Comparison of ENCODE assay signal across 23 cellular contexts in the genomic region with DNA sequence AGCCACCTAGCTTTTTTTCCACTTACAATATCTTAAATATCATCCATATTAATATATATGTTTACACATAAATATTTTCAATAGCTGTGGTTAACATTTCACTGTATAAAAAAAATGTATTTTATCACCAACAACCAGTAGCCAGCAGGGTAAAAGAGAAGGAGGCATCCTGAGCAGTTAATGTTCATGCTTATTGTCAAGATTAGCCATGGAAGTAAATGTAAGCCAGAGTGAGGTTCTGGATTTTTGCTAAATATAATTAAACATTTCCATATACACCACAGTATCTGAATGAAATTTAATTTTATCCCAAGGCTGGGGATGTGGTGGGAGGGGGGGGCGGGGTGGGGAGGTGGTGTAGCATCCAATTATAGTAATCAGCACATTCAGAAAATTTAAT.
DNase-seq lines count a peak whose midpoint lies in the region; ATAC-seq and TF ChIP-seq lines count a peak whose summit lies in the region.
"Had no signal": no experiment of that assay in that cellular context is flagged by ENCODE, and none has a peak within 500 bp of the region (broad histone marks: within the 10 kb centered on the region; RNA-seq: fewer than 3 reads in every experiment).

No MANE protein-coding gene starts in this region.

- peak in 1 of 2 experiments; percentile 71; a peak in 2 of 4 replicates for TF ChIP-seq EP300 in SK-N-SH (IDR thresholded peaks at IDR 0.05; ENCODE audit: borderline replicate concordance in 1 of 2, low read depth in 1 of 2, low read length in 1 of 2)

- H3K4me1 ChIP-seq in SK-N-SH (ENCODE audit: control insufficient read depth in 1 of 2, insufficient read depth in 2 of 2, low read depth in 1 of 2, low read length in 1 of 2) (peaks cover under 1 to 22% of the 10 kb centered on the region in 2 experiments; a peak in 3 of 4 replicates), subcutaneous abdominal adipose tissue (ENCODE audit: control insufficient read depth in 5 of 5, insufficient read depth in 5 of 5, low read length in 5 of 5) (peaks cover 0 to 19% (median 3%) of the 10 kb centered on the region in 5 donors), MM.1S (ENCODE audit: low read length) (no peaks in the 10 kb centered on the region)
- H3K4me1 ChIP-seq: BLaER1 had no signal

- H2AFZ ChIP-seq in SK-N-SH (ENCODE audit: low read depth), result no peak overlapping the region
- no peak overlapping the region for H2AFZ ChIP-seq in MM.1S (ENCODE audit: low read length)

- H4K20me1 ChIP-seq in SK-N-SH (ENCODE audit: insufficient read depth) (no peaks in the 10 kb centered on the region), MM.1S (ENCODE audit: insufficient read depth, low read length) (no peaks in the 10 kb centered on the region)
- H4K20me1 ChIP-seq: BLaER1 had no signal

- 67% methylated on average over 1 of the region's 1 CpG for WGBS in SK-N-SH (ENCODE audit: low lambda C conversion rate)

- H3K27me3 ChIP-seq in SK-N-SH (ENCODE audit: insufficient read depth) (no peaks in the 10 kb centered on the region), subcutaneous abdominal adipose tissue (ENCODE audit: control insufficient read depth in 5 of 5, insufficient read depth in 4 of 5, low read length in 5 of 5) (no peaks in the 10 kb centered on the region), MM.1S (replicated peaks; ENCODE audit: insufficient read depth, low read length) (no peaks in the 10 kb centered on the region)
- H3K27me3 ChIP-seq: BE2C, BLaER1 had no signal

- H3K9me2 ChIP-seq in SK-N-SH (no peaks in the 10 kb centered on the region), MM.1S (replicated peaks; ENCODE audit: insufficient read depth, low read length) (no peaks in the 10 kb centered on the region)

- intact Hi-C loops in activated CD4-positive, alpha-beta T cell treated with anti-CD3 and anti-CD28 coated beads for 36 hours (cut with DNase I, micrococcal nuclease), result no loop called here

- TF ChIP-seq CTCF in SK-N-SH (IDR thresholded peaks at IDR 0.05), result no peak
- no peak for TF ChIP-seq CTCF in MM.1S (IDR thresholded peaks at IDR 0.05; ENCODE audit: low read length)

- H3K9ac ChIP-seq in SK-N-SH, result no peak overlapping the region
- H3K9ac ChIP-seq in subcutaneous abdominal adipose tissue (ENCODE audit: low read length in 5 of 5), result no peak overlapping the region
- no peak overlapping the region for H3K9ac ChIP-seq in MM.1S (ENCODE audit: low read length)
- H3K9ac ChIP-seq: BLaER1 had no signal

- H3K9me3 Mint-ChIP-seq in activated CD4-positive, alpha-beta T cell treated with anti-CD3 and anti-CD28 coated beads for 36 hours (ENCODE audit: low read depth), result no peaks in the 10 kb centered on the region
- H3K9me3 Mint-ChIP-seq: CD14-positive monocyte had no signal

- H3F3A ChIP-seq in SK-N-SH (replicated peaks; ENCODE audit: insufficient read depth) (peaks cover 24% of the 10 kb centered on the region), MM.1S (ENCODE audit: insufficient read depth, low read length) (no peaks in the 10 kb centered on the region)

- H3K27ac Mint-ChIP-seq in activated CD4-positive, alpha-beta T cell treated with anti-CD3 and anti-CD28 coated beads for 36 hours, result no peak overlapping the region
- H3K27ac Mint-ChIP-seq: CD14-positive monocyte; CD4-positive, alpha-beta memory T cell; CD4-positive, CD25-positive, alpha-beta regulatory T cell; CD8-positive, alpha-beta memory T cell had no signal

- H3K4me2 ChIP-seq in SK-N-SH (no peak overlapping the region), MM.1S (ENCODE audit: low read depth, low read length) (no peak overlapping the region)
- H3K4me2 ChIP-seq: BLaER1 had no signal

- H3K79me2 ChIP-seq in SK-N-SH (ENCODE audit: insufficient read depth) (no peaks in the 10 kb centered on the region), MM.1S (ENCODE audit: low read length) (no peaks in the 10 kb centered on the region)

- 0 out of 2 replicates have a peak, but pooled peaks have one; percentile 2 for TF ChIP-seq RAD21 in SK-N-SH (IDR thresholded peaks at IDR 0.05; ENCODE audit: low read length)

- H3K36me3 ChIP-seq in SK-N-SH (replicated peaks in 1 of 2; ENCODE audit: control insufficient read depth in 1 of 2, insufficient read depth in 2 of 2, low read length in 1 of 2), result peaks cover 0 to 8% of the 10 kb centered on the region in 2 experiments
- peaks cover 21 to 50% (median 29%) of the 10 kb centered on the region in 5 donors for H3K36me3 ChIP-seq in subcutaneous abdominal adipose tissue (ENCODE audit: control insufficient read depth in 5 of 5, insufficient read depth in 5 of 5, low read length in 5 of 5)
- H3K36me3 ChIP-seq in MM.1S (replicated peaks; ENCODE audit: insufficient read depth, low read length), result no peaks in the 10 kb centered on the region
- H3K36me3 ChIP-seq: BE2C, BLaER1 had no signal

- DNase-seq in SK-N-SH (peak; percentile 30), MM.1S (no peak)
- DNase-seq in activated CD4-positive, alpha-beta T cell treated with anti-CD3 and anti-CD28 coated beads for 36 hours, result no peak
- DNase-seq: ACHN; BE2C; C1 segment of cervical spinal cord; CD4-positive, alpha-beta memory T cell; CD4-positive, CD25-positive, alpha-beta regulatory T cell; CD8-positive, alpha-beta memory T cell; COR-L47; DMS 273 treated with DMSO at 0.1 percent for 48 hours; DMS153; DMS53; DMS79; DND-41; EL; GDM1 had no signal

- H3K4me1 Mint-ChIP-seq in activated CD4-positive, alpha-beta T cell treated with anti-CD3 and anti-CD28 coated beads for 36 hours, result no peaks in the 10 kb centered on the region
- H3K4me1 Mint-ChIP-seq: CD14-positive monocyte; CD4-positive, alpha-beta memory T cell; CD4-positive, CD25-positive, alpha-beta regulatory T cell; CD8-positive, alpha-beta memory T cell had no signal

- CTCF ChIA-PET in SK-N-SH (lab: Yijun Ruan, JAX), result interaction anchor here (0.9 to 1.0 kb wide), 2 partner anchors 141 to 315 kb away, joined by 3 to 4 read pairs; no protein-coding TSS in a partner anchor
- CTCF ChIA-PET in activated CD4-positive, alpha-beta T cell treated with anti-CD3 and anti-CD28 coated beads for 36 hours (lab: Charles Lee), result no interaction called here

- POLR2A ChIA-PET in SK-N-SH (lab: Yijun Ruan, JAX), result no interaction called here
- POLR2A ChIA-PET in activated CD4-positive, alpha-beta T cell treated with anti-CD3 and anti-CD28 coated beads for 36 hours (lab: Charles Lee), result no interaction called here

- ATAC-seq in SK-N-SH treated with all-trans-retinoic acid at 6 μM for 48 hours, result no peak
- ATAC-seq in activated CD4-positive, alpha-beta T cell treated with anti-CD3 and anti-CD28 coated beads for 36 hours, result no peak
- ATAC-seq: GM12878 had no signal

- H3K9me3 ChIP-seq in SK-N-SH, result no peaks in the 10 kb centered on the region
- H3K9me3 ChIP-seq in subcutaneous abdominal adipose tissue (ENCODE audit: control insufficient read depth in 5 of 5, low read length in 5 of 5), result no peaks in the 10 kb centered on the region
- no peaks in the 10 kb centered on the region for H3K9me3 ChIP-seq in MM.1S (replicated peaks; ENCODE audit: insufficient read depth, low read length)
- H3K9me3 ChIP-seq: BE2C, BLaER1 had no signal

- no peak overlapping the region; a peak in 1 of 4 replicates for H3K27ac ChIP-seq in SK-N-SH (ENCODE audit: low read depth in 2 of 2, low read length in 1 of 2)
- H3K27ac ChIP-seq in subcutaneous abdominal adipose tissue (ENCODE audit: low read depth, low read length), result peak overlapping the region; percentile 52
- no peak overlapping the region for H3K27ac ChIP-seq in MM.1S (ENCODE audit: low read length)
- H3K27ac ChIP-seq: 22Rv1, BLaER1 had no signal

- H3K27me3 Mint-ChIP-seq in activated CD4-positive, alpha-beta T cell treated with anti-CD3 and anti-CD28 coated beads for 36 hours, result no peaks in the 10 kb centered on the region
- H3K27me3 Mint-ChIP-seq: CD4-positive, CD25-positive, alpha-beta regulatory T cell; CD8-positive, alpha-beta memory T cell had no signal

- no peak overlapping the region for H3K4me3 ChIP-seq in SK-N-SH (ENCODE audit: low read depth in 2 of 2, low read length in 1 of 2)
- no peak overlapping the region for H3K4me3 ChIP-seq in subcutaneous abdominal adipose tissue (ENCODE audit: low read depth in 1 of 5, low read length in 5 of 5)
- no peak overlapping the region for H3K4me3 ChIP-seq in MM.1S (ENCODE audit: low read length)
- H3K4me3 ChIP-seq: BLaER1, GM12878 had no signal

- H3K36me3 Mint-ChIP-seq in activated CD4-positive, alpha-beta T cell treated with anti-CD3 and anti-CD28 coated beads for 36 hours (ENCODE audit: low read depth), result no peaks in the 10 kb centered on the region
- H3K36me3 Mint-ChIP-seq: CD14-positive monocyte; CD4-positive, alpha-beta memory T cell; CD4-positive, CD25-positive, alpha-beta regulatory T cell; CD8-positive, alpha-beta memory T cell had no signal

- no peak overlapping the region for H3K4me3 Mint-ChIP-seq in activated CD4-positive, alpha-beta T cell treated with anti-CD3 and anti-CD28 coated beads for 36 hours
- H3K4me3 Mint-ChIP-seq: CD14-positive monocyte; CD4-positive, alpha-beta memory T cell; CD4-positive, CD25-positive, alpha-beta regulatory T cell; CD8-positive, alpha-beta memory T cell had no signal

TF ChIP-seq in SK-N-SH, 30 proteins besides CTCF, POLR2A, EP300 and RAD21 (continues in another document):
- TF ChIP-seq POLR2AphosphoS5 (IDR thresholded peaks at IDR 0.05; ENCODE audit: low read depth, low read length), result no peak
- TF ChIP-seq RCOR1 (IDR thresholded peaks at IDR 0.05; ENCODE audit: low read length), result peak; percentile 67
- no peak for TF ChIP-seq RXRA (IDR thresholded peaks at IDR 0.05; ENCODE audit: borderline replicate concordance, low read depth)
- TF ChIP-seq SIN3A (IDR thresholded peaks at IDR 0.05; ENCODE audit: borderline replicate concordance, low read depth, low read length), result no peak
- TF ChIP-seq FOXM1 (IDR thresholded peaks at IDR 0.05; ENCODE audit: low read depth), result no peak
- peak; percentile 52; the same call in 1 of the 2 replicates for TF ChIP-seq GATA2 (CRISPR knock-in tag; IDR thresholded peaks at IDR 0.05)

TF ChIP-seq in SK-N-SH treated with all-trans-retinoic acid at 6 μM for 48 hours, 23 proteins besides CTCF, POLR2A, EP300 and RAD21 (continues in another document):
- no peak for TF ChIP-seq ZNF70 (CRISPR knock-in tag; IDR thresholded peaks at IDR 0.05)
- no peak for TF ChIP-seq ZNF8 (CRISPR knock-in tag; IDR thresholded peaks at IDR 0.05)
- TF ChIP-seq PPARA (CRISPR knock-in tag; IDR thresholded peaks at IDR 0.05; ENCODE audit: borderline replicate concordance), result no peak
- no peak for TF ChIP-seq RARB (CRISPR knock-in tag; IDR thresholded peaks at IDR 0.05)
- TF ChIP-seq GLIS3 (CRISPR knock-in tag; IDR thresholded peaks at IDR 0.05), result no peak
